In the genomic region with DNA sequence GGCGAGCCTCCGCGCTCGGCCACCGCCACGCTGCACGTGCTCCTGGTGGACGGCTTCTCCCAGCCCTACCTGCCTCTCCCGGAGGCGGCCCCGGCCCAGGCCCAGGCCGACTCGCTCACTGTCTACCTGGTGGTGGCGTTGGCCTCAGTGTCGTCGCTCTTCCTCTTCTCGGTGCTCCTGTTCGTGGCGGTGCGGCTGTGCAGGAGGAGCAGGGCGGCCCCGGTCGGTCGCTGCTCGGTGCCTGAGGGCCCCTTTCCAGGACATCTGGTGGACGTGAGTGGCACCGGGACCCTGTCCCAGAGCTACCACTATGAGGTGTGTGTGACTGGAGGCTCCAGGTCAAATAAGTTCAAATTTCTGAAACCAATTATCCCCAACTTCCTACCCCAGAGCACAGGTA, we compare ENCODE assay signal across 14 cellular contexts. TPM values are rescaled to one million over a fixed set of nuclear protein-coding genes. Genes with fewer than 3 reads are reported as not detected.
"Had no signal": no experiment of that assay in that cellular context is flagged by ENCODE, and none has a peak within 500 bp of the region (broad histone marks: within the 10 kb centered on the region; RNA-seq: fewer than 3 reads in every experiment).

No MANE protein-coding gene starts in this region.

RNA-seq across cellular contexts. Expression of gene PCDHB12, which starts 2.3 kb away (rescaled TPM):
- total RNA-seq: activated B cell treated with CpG ODN at 0.5 μM for 24 hours; activated CD4-positive, alpha-beta memory T cell treated with anti-CD3 and anti-CD28 coated beads for 36 hours; activated CD4-positive, alpha-beta memory T cell treated with anti-CD3 and anti-CD28 coated beads, Interleukin-2, amount 10 ng/mL, durations not matched to agents 7 days and 5 days; activated CD4-positive, alpha-beta T cell treated with anti-CD3 and anti-CD28 coated beads for 36 hours; activated CD4-positive, alpha-beta T cell treated with anti-CD3 and anti-CD28 coated beads, Interleukin-2, amount 10 ng/mL, durations not matched to agents 24 days and 14 days; activated CD4-positive, alpha-beta T cell treated with anti-CD3 and anti-CD28 coated beads, Interleukin-2, amount 10 ng/mL, durations not matched to agents 7 days and 5 days; activated CD8-positive, alpha-beta memory T cell treated with anti-CD3 and anti-CD28 coated beads for 36 hours; activated CD8-positive, alpha-beta memory T cell treated with anti-CD3 and anti-CD28 coated beads, Interleukin-2, amount 10 ng/mL, durations not matched to agents 7 days and 5 days; activated CD8-positive, alpha-beta T cell treated with anti-CD3 and anti-CD28 coated beads for 36 hours; activated CD8-positive, alpha-beta T cell treated with anti-CD3 and anti-CD28 coated beads, Interleukin-2, amount 10 ng/mL, durations not matched to agents 7 days and 5 days; T-cell; T-helper 1 cell treated with Interleukin-12 subunit alpha and Interleukin-12 subunit beta and Interleukin-4 antibody, amounts not matched to agents 30 ng/mL and 1 ng/mL, for 36 hours; T-helper 17 cell; T-helper 2 cell treated with Interferon-gamma antibody and Interleukin-4, amounts not matched to agents 100 ng/mL and 5 ng/mL, for 36 hours had no signal

RNA-seq across cellular contexts. Expression of gene PCDHB13, which starts 2.9 kb away (rescaled TPM):
- total RNA-seq: activated CD4-positive, alpha-beta memory T cell treated with anti-CD3 and anti-CD28 coated beads for 36 hours; activated CD4-positive, alpha-beta memory T cell treated with anti-CD3 and anti-CD28 coated beads, Interleukin-2, amount 10 ng/mL, durations not matched to agents 7 days and 5 days; activated CD4-positive, alpha-beta T cell treated with anti-CD3 and anti-CD28 coated beads for 36 hours; activated CD4-positive, alpha-beta T cell treated with anti-CD3 and anti-CD28 coated beads, Interleukin-2, amount 10 ng/mL, durations not matched to agents 7 days and 5 days; activated CD8-positive, alpha-beta memory T cell treated with anti-CD3 and anti-CD28 coated beads for 36 hours; activated CD8-positive, alpha-beta memory T cell treated with anti-CD3 and anti-CD28 coated beads, Interleukin-2, amount 10 ng/mL, durations not matched to agents 7 days and 5 days; activated CD8-positive, alpha-beta T cell treated with anti-CD3 and anti-CD28 coated beads for 36 hours; activated CD8-positive, alpha-beta T cell treated with anti-CD3 and anti-CD28 coated beads, Interleukin-2, amount 10 ng/mL, durations not matched to agents 7 days and 5 days; T-helper 1 cell treated with Interleukin-12 subunit alpha and Interleukin-12 subunit beta and Interleukin-4 antibody, amounts not matched to agents 30 ng/mL and 1 ng/mL, for 36 hours; T-helper 17 cell; T-helper 2 cell treated with Interferon-gamma antibody and Interleukin-4, amounts not matched to agents 100 ng/mL and 5 ng/mL, for 36 hours had no signal

RNA-seq across cellular contexts. Expression of gene PCDHB11, which starts 11.4 kb away (rescaled TPM):
- total RNA-seq: activated B cell treated with CpG ODN at 0.5 μM for 24 hours; activated CD4-positive, alpha-beta memory T cell treated with anti-CD3 and anti-CD28 coated beads for 36 hours; activated CD4-positive, alpha-beta memory T cell treated with anti-CD3 and anti-CD28 coated beads, Interleukin-2, amount 10 ng/mL, durations not matched to agents 7 days and 5 days; activated CD4-positive, alpha-beta T cell treated with anti-CD3 and anti-CD28 coated beads for 36 hours; activated CD4-positive, alpha-beta T cell treated with anti-CD3 and anti-CD28 coated beads, Interleukin-2, amount 10 ng/mL, durations not matched to agents 24 days and 14 days; activated CD4-positive, alpha-beta T cell treated with anti-CD3 and anti-CD28 coated beads, Interleukin-2, amount 10 ng/mL, durations not matched to agents 7 days and 5 days; activated CD8-positive, alpha-beta memory T cell treated with anti-CD3 and anti-CD28 coated beads for 36 hours; activated CD8-positive, alpha-beta memory T cell treated with anti-CD3 and anti-CD28 coated beads, Interleukin-2, amount 10 ng/mL, durations not matched to agents 7 days and 5 days; activated CD8-positive, alpha-beta T cell treated with anti-CD3 and anti-CD28 coated beads for 36 hours; activated CD8-positive, alpha-beta T cell treated with anti-CD3 and anti-CD28 coated beads, Interleukin-2, amount 10 ng/mL, durations not matched to agents 7 days and 5 days; T-cell; T-helper 1 cell treated with Interleukin-12 subunit alpha and Interleukin-12 subunit beta and Interleukin-4 antibody, amounts not matched to agents 30 ng/mL and 1 ng/mL, for 36 hours; T-helper 17 cell; T-helper 2 cell treated with Interferon-gamma antibody and Interleukin-4, amounts not matched to agents 100 ng/mL and 5 ng/mL, for 36 hours had no signal

RNA-seq across cellular contexts. Expression of gene PCDHB14, which starts 12.3 kb away (rescaled TPM):
- total RNA-seq: activated CD4-positive, alpha-beta memory T cell treated with anti-CD3 and anti-CD28 coated beads for 36 hours; activated CD4-positive, alpha-beta memory T cell treated with anti-CD3 and anti-CD28 coated beads, Interleukin-2, amount 10 ng/mL, durations not matched to agents 7 days and 5 days; activated CD4-positive, alpha-beta T cell treated with anti-CD3 and anti-CD28 coated beads for 36 hours; activated CD4-positive, alpha-beta T cell treated with anti-CD3 and anti-CD28 coated beads, Interleukin-2, amount 10 ng/mL, durations not matched to agents 24 days and 14 days; activated CD4-positive, alpha-beta T cell treated with anti-CD3 and anti-CD28 coated beads, Interleukin-2, amount 10 ng/mL, durations not matched to agents 7 days and 5 days; activated CD8-positive, alpha-beta memory T cell treated with anti-CD3 and anti-CD28 coated beads for 36 hours; activated CD8-positive, alpha-beta memory T cell treated with anti-CD3 and anti-CD28 coated beads, Interleukin-2, amount 10 ng/mL, durations not matched to agents 7 days and 5 days; activated CD8-positive, alpha-beta T cell treated with anti-CD3 and anti-CD28 coated beads for 36 hours; activated CD8-positive, alpha-beta T cell treated with anti-CD3 and anti-CD28 coated beads, Interleukin-2, amount 10 ng/mL, durations not matched to agents 7 days and 5 days; T-helper 1 cell treated with Interleukin-12 subunit alpha and Interleukin-12 subunit beta and Interleukin-4 antibody, amounts not matched to agents 30 ng/mL and 1 ng/mL, for 36 hours; T-helper 17 cell; T-helper 2 cell treated with Interferon-gamma antibody and Interleukin-4, amounts not matched to agents 100 ng/mL and 5 ng/mL, for 36 hours had no signal

RNA-seq across cellular contexts. Expression of gene PCDHB10, which starts 18.7 kb away (rescaled TPM):
- total RNA-seq: activated B cell treated with CpG ODN at 0.5 μM for 24 hours; activated CD4-positive, alpha-beta memory T cell treated with anti-CD3 and anti-CD28 coated beads for 36 hours; activated CD4-positive, alpha-beta memory T cell treated with anti-CD3 and anti-CD28 coated beads, Interleukin-2, amount 10 ng/mL, durations not matched to agents 7 days and 5 days; activated CD4-positive, alpha-beta T cell treated with anti-CD3 and anti-CD28 coated beads for 36 hours; activated CD4-positive, alpha-beta T cell treated with anti-CD3 and anti-CD28 coated beads, Interleukin-2, amount 10 ng/mL, durations not matched to agents 24 days and 14 days; activated CD4-positive, alpha-beta T cell treated with anti-CD3 and anti-CD28 coated beads, Interleukin-2, amount 10 ng/mL, durations not matched to agents 7 days and 5 days; activated CD8-positive, alpha-beta memory T cell treated with anti-CD3 and anti-CD28 coated beads for 36 hours; activated CD8-positive, alpha-beta memory T cell treated with anti-CD3 and anti-CD28 coated beads, Interleukin-2, amount 10 ng/mL, durations not matched to agents 7 days and 5 days; activated CD8-positive, alpha-beta T cell treated with anti-CD3 and anti-CD28 coated beads for 36 hours; activated CD8-positive, alpha-beta T cell treated with anti-CD3 and anti-CD28 coated beads, Interleukin-2, amount 10 ng/mL, durations not matched to agents 7 days and 5 days; T-cell; T-helper 1 cell treated with Interleukin-12 subunit alpha and Interleukin-12 subunit beta and Interleukin-4 antibody, amounts not matched to agents 30 ng/mL and 1 ng/mL, for 36 hours; T-helper 17 cell; T-helper 2 cell treated with Interferon-gamma antibody and Interleukin-4, amounts not matched to agents 100 ng/mL and 5 ng/mL, for 36 hours had no signal
